Comparison of ENCODE assay signal across 1 cellular context in genomic region chr2:234993547-234993981, GRCh38.
TF ChIP-seq lines count a peak whose summit lies in the region.

No MANE protein-coding gene starts in this region.

TF ChIP-seq in HepG2, 621 proteins besides CTCF, POLR2A, EP300 and RAD21 (continued from another document):
- TF ChIP-seq, protein P1, sequence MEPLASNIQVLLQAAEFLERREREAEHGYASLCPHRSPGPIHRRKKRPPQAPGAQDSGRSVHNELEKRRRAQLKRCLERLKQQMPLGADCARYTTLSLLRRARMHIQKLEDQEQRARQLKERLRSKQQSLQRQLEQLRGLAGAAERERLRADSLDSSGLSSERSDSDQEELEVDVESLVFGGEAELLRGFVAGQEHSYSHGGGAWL (CRISPR knock-in tag; IDR thresholded peaks at IDR 0.05): no peak
